19 cellular contexts compared by ENCODE assay signal in the genomic region with DNA sequence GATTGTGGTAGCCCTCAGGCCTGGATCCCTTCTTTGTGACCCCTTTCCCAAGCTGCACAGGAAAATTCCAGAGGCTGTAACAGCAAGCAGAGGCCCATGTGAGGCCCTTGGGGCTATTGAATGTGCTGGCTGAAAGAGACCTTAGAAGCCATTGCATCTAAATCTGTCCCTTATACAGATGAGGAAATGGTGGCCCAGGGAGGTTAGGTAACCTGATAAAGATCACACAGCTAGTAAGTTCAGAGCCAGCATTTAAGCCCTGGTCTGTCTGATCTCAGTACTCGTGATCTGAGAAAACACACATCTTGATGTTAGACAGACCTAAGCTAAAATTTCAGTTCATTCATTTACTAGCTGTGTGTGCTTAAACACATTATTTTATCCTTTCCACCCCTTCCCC.
"Had no signal": no experiment of that assay in that cellular context is flagged by ENCODE, and none has a peak within 500 bp of the region (broad histone marks: within the 10 kb centered on the region; RNA-seq: fewer than 3 reads in every experiment).

No MANE protein-coding gene starts in this region.

- H3K27me3 ChIP-seq: colonic mucosa, foreskin keratinocyte, pancreas, thyroid gland, upper lobe of right lung had no signal

- H3K9me3 ChIP-seq: colonic mucosa, pancreas, suprapubic skin, thyroid gland, upper lobe of right lung had no signal

- H3K27ac Mint-ChIP-seq: progenitor cell of endocrine pancreas; stimulated activated effector memory CD8-positive, alpha-beta T cell treated with anti-CD3 and anti-CD28 coated beads, Interleukin-12 subunit alpha, Interleukin-12 subunit beta, amount 100 ng/mL, for 72 hours had no signal

- H3K4me1 ChIP-seq: colonic mucosa, foreskin keratinocyte, pancreas, thyroid gland, upper lobe of right lung had no signal

- DNase-seq: colonic mucosa; dermis blood vessel endothelial cell; foreskin keratinocyte; left colon; left ventricle myocardium superior; mesenchymal stem cell; occipital lobe; pancreas; right cardiac atrium; stimulated activated CD4-positive, alpha-beta T cell treated with anti-CD3 and anti-CD28 coated beads, Interleukin-4, amount 100 ng/mL, for 1 hour; stimulated activated CD8-positive, alpha-beta memory T cell treated with anti-CD3 and anti-CD28 coated beads, Interleukin-4, amount 100 ng/mL, for 48 hours; stimulated activated naive CD8-positive, alpha-beta T cell treated with anti-CD3 and anti-CD28 coated beads, Interleukin-15, Interleukin-2, amounts not matched to agents 100 U/mL and 50 U/mL, for 24 hours; thyroid gland; upper lobe of right lung had no signal

- H3K27ac ChIP-seq: colonic mucosa, foreskin keratinocyte, pancreas, suprapubic skin, thyroid gland, upper lobe of right lung had no signal

- H3K4me3 Mint-ChIP-seq: stimulated activated effector memory CD8-positive, alpha-beta T cell treated with anti-CD3 and anti-CD28 coated beads, Interleukin-12 subunit alpha, Interleukin-12 subunit beta, amount 100 ng/mL, for 72 hours had no signal

- H3K36me3 ChIP-seq: colonic mucosa, pancreas, suprapubic skin, thyroid gland, upper lobe of right lung had no signal

- H3K4me2 ChIP-seq: smooth muscle cell had no signal

- H3K36me3 Mint-ChIP-seq: stimulated activated effector memory CD8-positive, alpha-beta T cell treated with anti-CD3 and anti-CD28 coated beads, Interleukin-12 subunit alpha, Interleukin-12 subunit beta, amount 100 ng/mL, for 72 hours had no signal

- ATAC-seq: foreskin keratinocyte, left colon had no signal

- H3K4me1 Mint-ChIP-seq: stimulated activated effector memory CD8-positive, alpha-beta T cell treated with anti-CD3 and anti-CD28 coated beads, Interleukin-12 subunit alpha, Interleukin-12 subunit beta, amount 100 ng/mL, for 72 hours had no signal

- H3K9me3 Mint-ChIP-seq: stimulated activated effector memory CD8-positive, alpha-beta T cell treated with anti-CD3 and anti-CD28 coated beads, Interleukin-12 subunit alpha, Interleukin-12 subunit beta, amount 100 ng/mL, for 72 hours had no signal

- H3K4me3 ChIP-seq: colonic mucosa, lung, pancreas, smooth muscle cell, suprapubic skin, thyroid gland, upper lobe of right lung had no signal
